ENCODE assay signal across 11 cellular contexts in the genomic region with DNA sequence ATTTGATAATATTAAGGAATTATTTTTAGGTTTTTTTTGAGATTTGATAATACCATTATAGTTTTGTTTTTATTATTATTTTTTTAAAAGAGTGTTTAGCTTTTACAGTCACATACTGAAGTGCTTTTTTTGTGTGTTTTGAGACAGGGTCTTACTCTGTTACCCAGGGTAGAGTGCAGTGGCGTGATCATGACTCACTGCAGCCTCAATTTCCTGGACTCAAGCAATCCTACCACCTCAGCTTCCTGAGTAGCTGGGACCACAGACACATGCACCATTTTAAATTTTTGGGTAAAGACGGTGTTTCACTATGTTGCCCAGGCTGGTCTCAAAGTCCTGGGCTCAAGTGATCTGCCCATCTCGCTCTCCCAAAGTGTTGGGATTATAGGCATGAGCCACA.
DNase-seq lines count a peak whose midpoint lies in the region; FAIRE-seq and TF ChIP-seq lines count a peak whose summit lies in the region.
"Had no signal": no experiment of that assay in that cellular context is flagged by ENCODE, and none has a peak within 500 bp of the region (broad histone marks: within the 10 kb centered on the region; RNA-seq: fewer than 3 reads in every experiment).

No MANE protein-coding gene starts in this region.

- H3K9me3 ChIP-seq in left ventricle myocardium inferior (replicated peaks) (peaks cover 4% of the 10 kb centered on the region), kidney (ENCODE audit: control insufficient read depth in 1 of 2, low read length in 2 of 2) (no peaks in the 10 kb centered on the region)
- H3K9me3 ChIP-seq: SK-N-SH had no signal

- H3K4me3 ChIP-seq in bronchial epithelial cell (ENCODE audit: low read depth, low read length) (no peak overlapping the region), left ventricle myocardium inferior (no peak overlapping the region), kidney (ENCODE audit: low read length in 2 of 2) (no peak overlapping the region)

- H3K9ac ChIP-seq in kidney (ENCODE audit: low read length in 2 of 2), result no peak overlapping the region
- H3K9ac ChIP-seq: SK-N-SH had no signal

- no peaks in the 10 kb centered on the region for H3K36me3 ChIP-seq in bronchial epithelial cell (ENCODE audit: control insufficient read depth, insufficient read depth, low read length)
- H3K36me3 ChIP-seq in left ventricle myocardium inferior, result peaks cover 12% of the 10 kb centered on the region
- no peaks in the 10 kb centered on the region for H3K36me3 ChIP-seq in kidney (ENCODE audit: control insufficient read depth in 1 of 2, insufficient read depth in 2 of 2, low read length in 2 of 2)

- no peak for FAIRE-seq in bronchial epithelial cell (lab: Jason Lieb, UNC)
- FAIRE-seq in kidney (lab: Jason Lieb, UNC), result no peak
- FAIRE-seq: endometrium had no signal

- H3K27me3 ChIP-seq in bronchial epithelial cell (ENCODE audit: control insufficient read depth, insufficient read depth, low read length) (no peaks in the 10 kb centered on the region), left ventricle myocardium inferior (ENCODE audit: low read depth) (no peaks in the 10 kb centered on the region)

- H3K27ac ChIP-seq in left ventricle myocardium inferior (replicated peaks), result no peak overlapping the region
- H3K27ac ChIP-seq in kidney (ENCODE audit: low read depth in 2 of 2, low read length in 2 of 2), result no peak overlapping the region

- intact Hi-C loops in left ventricle myocardium inferior (cut with micrococcal nuclease) (no loop called here), kidney (cut with DNase I) (no loop called here)

- DNase-seq in activated CD4-positive, alpha-beta T cell treated with anti-CD3 and anti-CD28 coated beads for 4 hours, result peak; percentile 8 to 19
- no peak for DNase-seq in activated CD4-positive, alpha-beta T cell treated with anti-CD3 and anti-CD28 coated beads for 1 hour
- DNase-seq in T-helper 22 cell (ENCODE audit: low read depth) (peak; percentile 3), bronchial epithelial cell (ENCODE audit: low read depth) (peak; percentile 62), left ventricle myocardium inferior (no peak), kidney (no peak)
- DNase-seq in stimulated activated CD8-positive, alpha-beta memory T cell treated with anti-CD3 and anti-CD28 coated beads, Interleukin-15, amount 100 ng/mL, for 4 hours (ENCODE audit: low read depth in 2 of 2), result peak; percentile 7 to 9
- DNase-seq in effector CD8-positive, alpha-beta T cell (lab: John Stamatoyannopoulos, UW), result no peak
- DNase-seq: ACHN, SK-N-SH had no signal

- H3K4me1 ChIP-seq in left ventricle myocardium inferior (no peaks in the 10 kb centered on the region), kidney (ENCODE audit: control insufficient read depth in 1 of 2, insufficient read depth in 1 of 2, low read depth in 1 of 2, low read length in 2 of 2) (no peaks in the 10 kb centered on the region)

- TF ChIP-seq CTCF in bronchial epithelial cell (IDR thresholded peaks at IDR 0.05; ENCODE audit: insufficient read depth, low read length, severe bottlenecking) (no peak), left ventricle myocardium inferior (IDR thresholded peaks at IDR 0.05; ENCODE audit: borderline replicate concordance) (no peak), kidney (IDR thresholded peaks at IDR 0.05; ENCODE audit: borderline replicate concordance, extremely low read depth, insufficient read depth) (no peak)

Comparison
In these comparisons a context has a peak if more than half of its experiments do, and no peak if none do; other contexts are left out.
1. DNase-seq: peak in activated CD4-positive, alpha-beta T cell treated with anti-CD3 and anti-CD28 coated beads for 4 hours (2 of 2), T-helper 22 cell (single experiment), bronchial epithelial cell (single experiment) and stimulated activated CD8-positive, alpha-beta memory T cell treated with anti-CD3 and anti-CD28 coated beads, Interleukin-15, amount 100 ng/mL, for 4 hours (2 of 2); none in activated CD4-positive, alpha-beta T cell treated with anti-CD3 and anti-CD28 coated beads for 1 hour (single experiment), left ventricle myocardium inferior (single experiment), kidney (single experiment) and effector CD8-positive, alpha-beta T cell (single experiment).